Comparison of ENCODE assay signal across 20 cellular contexts in genomic region chr22:24947881-24948280, GRCh38. TPM values are rescaled to one million over a fixed set of nuclear protein-coding genes. Genes with fewer than 3 reads are reported as not detected.
DNase-seq lines count a peak whose midpoint lies in the region; ATAC-seq, FAIRE-seq and TF ChIP-seq lines count a peak whose summit lies in the region.
"Had no signal": no experiment of that assay in that cellular context is flagged by ENCODE, and none has a peak within 500 bp of the region (broad histone marks: within the 10 kb centered on the region; RNA-seq: fewer than 3 reads in every experiment).

No MANE protein-coding gene starts in this region.

- H3K79me2 ChIP-seq in H1 (ENCODE audit: control insufficient read depth in 1 of 2, insufficient read depth in 2 of 2, low read length in 2 of 2), result no peaks in the 10 kb centered on the region

- H3K4me3 ChIP-seq in H1 (ENCODE audit: extremely low read depth in 1 of 4, insufficient read depth in 2 of 4, low read depth in 3 of 4, low read length in 4 of 4) (no peak overlapping the region), pancreas (no peak overlapping the region)
- H3K4me3 ChIP-seq: PC-9, SJCRH30 had no signal

- POLR2A ChIA-PET in H1 (lab: Charles Lee; ENCODE audit: partially characterized antibody), result interaction anchor here (0.9 to 1.5 kb wide), 5 partner anchors 9 to 101 kb away, joined by 3 to 4 read pairs (median 4); no protein-coding TSS in a partner anchor

- H2BK5ac ChIP-seq in H1 (ENCODE audit: low read depth, low read length), result 0 out of 2 replicates have a peak overlapping the region, but pooled peaks have one; percentile 53

- no peak overlapping the region; a peak in 1 of 7 replicates for H3K9ac ChIP-seq in H1 (replicated peaks in 1 of 4; ENCODE audit: extremely low read depth in 1 of 4, low read depth in 3 of 4, low read length in 3 of 4)
- H3K9ac ChIP-seq: KMS-11 had no signal

- H3K4ac ChIP-seq in H1 (replicated peaks; ENCODE audit: insufficient read length, low read depth, low read length), result no peak overlapping the region

- no peak overlapping the region for H3K23ac ChIP-seq in H1 (ENCODE audit: insufficient read length)

- no peak for TF ChIP-seq RAD21 in H1 (IDR thresholded peaks at IDR 0.05 in 1 of 2, conservative IDR thresholded peaks at IDR 0.05 in 1 of 2; ENCODE audit: low read depth in 2 of 2, low read length in 2 of 2)

- 83% methylated on average over 12 of the region's 12 CpGs; no CpG with 5 or more reads in 1 of the 2 experiments for WGBS in H1 (ENCODE audit: extremely low coverage in 1 of 2, insufficient coverage in 1 of 2, insufficient read length in 1 of 2, insufficient replicate concordance in 2 of 2, low coverage in 1 of 2, low lambda C conversion rate in 2 of 2, missing lambda C conversion rate in 1 of 2), 2 experiments
- 35 to 37% methylated on average over 12 of the region's 12 CpGs for WGBS in pancreas, 2 donors

- CTCF ChIA-PET in H1 (lab: Charles Lee; ENCODE audit: partially characterized antibody), result interaction anchor here (0.9 to 15.1 kb wide), 9 partner anchors 10 to 105 kb away, joined by 3 to 221 read pairs (median 4); no protein-coding TSS in a partner anchor

- no peak for TF ChIP-seq POLR2A in H1 (IDR thresholded peaks at IDR 0.05; ENCODE audit: control extremely low read depth in 1 of 2, low read depth in 2 of 2, low read length in 2 of 2)

- H3K27me3 ChIP-seq in H1 (replicated peaks in 1 of 4; ENCODE audit: control insufficient read depth in 3 of 4, extremely low read depth in 1 of 4, insufficient read depth in 3 of 4, low read length in 3 of 4) (no peaks in the 10 kb centered on the region), pancreas (no peaks in the 10 kb centered on the region)

- peaks cover 3% of the 10 kb centered on the region; the same call in 1 of the 2 replicates for H3K23me2 ChIP-seq in H1 (ENCODE audit: low read depth, low read length)

- FAIRE-seq in H1 (lab: Jason Lieb, UNC) (no peak), pancreas (lab: Jason Lieb, UNC) (no peak)
- FAIRE-seq: G401.6 had no signal

- H3K18ac ChIP-seq in H1 (ENCODE audit: extremely low read depth, low read length), result peak overlapping the region; percentile 15

- H3K14ac ChIP-seq in H1 (ENCODE audit: insufficient read length), result no peak overlapping the region

- in situ Hi-C loops in G401 (cut with HindIII; ENCODE audit: low sequenced_read_pairs), result loop anchor here (25.0 kb wide), 1 partner anchor 89 kb away; no protein-coding TSS in a partner anchor

- H4K8ac ChIP-seq in H1 (ENCODE audit: extremely low read depth, insufficient read depth, low read length), result no peak overlapping the region

- H3K4me1 ChIP-seq in H1 (replicated peaks in 1 of 4; ENCODE audit: control insufficient read depth in 3 of 4, insufficient read depth in 4 of 4, low read length in 3 of 4), result peaks cover 0 to 13% (median 5%) of the 10 kb centered on the region in 4 experiments; a peak in 6 of 7 replicates
- peaks cover 21 to 51% (median 37%) of the 10 kb centered on the region in 3 donors for H3K4me1 ChIP-seq in pancreas
- H3K4me1 ChIP-seq: SJCRH30 had no signal

- peak overlapping the region; percentile 72 for H2BK12ac ChIP-seq in H1 (ENCODE audit: low read depth, low read length)

- H2BK120ac ChIP-seq in H1 (replicated peaks; ENCODE audit: low read depth, low read length), result no peak overlapping the region

- no peak for ATAC-seq in pancreas
- ATAC-seq: CD8-positive, alpha-beta T cell had no signal

- H4K20me1 ChIP-seq in H1 (replicated peaks in 1 of 2; ENCODE audit: control insufficient read depth in 1 of 2, insufficient read depth in 2 of 2, low read length in 2 of 2), result no peaks in the 10 kb centered on the region

- TF ChIP-seq CTCF in H1 (IDR thresholded peaks at IDR 0.05; ENCODE audit: control extremely low read depth in 1 of 3, insufficient read depth in 1 of 3, low read depth in 1 of 3, low read length in 3 of 3) (no peak), pancreas (IDR thresholded peaks at IDR 0.05) (no peak)

- intact Hi-C loops in pancreas (cut with DNase I), result no loop called here

- H3K56ac ChIP-seq in H1 (replicated peaks; ENCODE audit: insufficient read length, low read depth, low read length), result no peak overlapping the region

- H4K91ac ChIP-seq in H1 (replicated peaks; ENCODE audit: insufficient read length, low read length), result no peak overlapping the region

- no peak overlapping the region; a peak in 1 of 4 replicates for H3K4me2 ChIP-seq in H1 (ENCODE audit: insufficient read depth in 1 of 2, low read depth in 2 of 2, low read length in 2 of 2)
- H3K4me2 ChIP-seq: KMS-11, PC-9 had no signal

- H2AFZ ChIP-seq in H1 (ENCODE audit: low read length), result peak overlapping the region; percentile 78
- H2AFZ ChIP-seq: PC-9 had no signal

- H3K9me3 ChIP-seq in H1 (ENCODE audit: insufficient read depth in 2 of 2, low read depth in 1 of 2, low read length in 1 of 2), result no peaks in the 10 kb centered on the region
- H3K9me3 ChIP-seq in pancreas, result no peaks in the 10 kb centered on the region
- H3K9me3 ChIP-seq: SJCRH30 had no signal

- no peak for TF ChIP-seq EP300 in H1 (IDR thresholded peaks at IDR 0.05; ENCODE audit: borderline replicate concordance in 1 of 2, low read depth in 2 of 2, low read length in 2 of 2)

- H4K5ac ChIP-seq in H1 (ENCODE audit: insufficient read length, low read depth, low read length), result no peak overlapping the region

- H2BK20ac ChIP-seq in H1 (ENCODE audit: low read length), result peak overlapping the region; percentile 87; the same call in 1 of the 2 replicates

- H2BK15ac ChIP-seq in H1 (ENCODE audit: low read length), result peak overlapping the region; percentile 66

- DNase-seq in NCI-H1436 (lab: John Stamatoyannopoulos, UW) (peak; percentile 21), NCI-H1436 treated with DMSO at 0.1 percent for 48 hours (lab: John Stamatoyannopoulos, UW) (no peak), NCI-H2107 (lab: John Stamatoyannopoulos, UW) (peak; percentile 4), H1 (ENCODE audit: low read depth in 1 of 2, low spot score in 2 of 2) (no peak), pancreas (no peak), G401 (ENCODE audit: low spot score) (no peak), NCI-H187 treated with DMSO at 0.1 percent for 48 hours (lab: John Stamatoyannopoulos, UW) (no peak)
- DNase-seq in stimulated activated CD4-positive, alpha-beta T cell treated with anti-CD3 and anti-CD28 coated beads, Interleukin-12 subunit alpha, Interleukin-12 subunit beta, amount 100 ng/mL, for 4 hours, result no peak
- DNase-seq: 8988T; CD8-positive, alpha-beta T cell; DMS79 treated with DMSO at 0.1 percent for 48 hours; NCI-H1694; NCI-H226; NCI-H524 treated with DMSO at 0.1 percent for 48 hours; PC-9; SJCRH30 had no signal

- H3K36me3 ChIP-seq in H1 (ENCODE audit: control insufficient read depth in 2 of 4, insufficient read depth in 4 of 4, low read length in 3 of 4), result no peaks in the 10 kb centered on the region
- no peaks in the 10 kb centered on the region for H3K36me3 ChIP-seq in pancreas
- H3K36me3 ChIP-seq: SJCRH30 had no signal

- H3K27ac ChIP-seq in H1 (ENCODE audit: low read depth, low read length), result no peak overlapping the region
- H3K27ac ChIP-seq in pancreas, result peak overlapping the region; percentile 2 to 77 (median 49)
- H3K27ac ChIP-seq: KMS-11, PC-9, SJCRH30 had no signal

- 0 out of 2 replicates have a peak overlapping the region, but pooled peaks have one; percentile 25 for H2AK5ac ChIP-seq in H1 (ENCODE audit: low read depth, low read length)

- no peaks in the 10 kb centered on the region for H3K79me1 ChIP-seq in H1 (ENCODE audit: low read depth, low read length)

TF ChIP-seq in H1, 55 proteins besides CTCF, POLR2A, EP300 and RAD21 (continues in another document):
- TF ChIP-seq SP1 (IDR thresholded peaks at IDR 0.05; ENCODE audit: low read depth, low read length) (peak; percentile 30; the same call in 1 of the 2 replicates), E2F6 (IDR thresholded peaks at IDR 0.05) (peak; percentile 27; the same call in 1 of the 2 replicates), ASH2L (IDR thresholded peaks at IDR 0.05; ENCODE audit: low read length) (no peak), RNF2 (IDR thresholded peaks at IDR 0.05; ENCODE audit: borderline replicate concordance, low read depth, low read length, missing control alignments, poor library complexity, severe bottlenecking) (no peak), BRCA1 (IDR thresholded peaks at IDR 0.05; ENCODE audit: low read depth, low read length) (no peak), SIN3A (conservative IDR thresholded peaks at IDR 0.05 in 1 of 2, IDR thresholded peaks at IDR 0.05 in 1 of 2; ENCODE audit: low read depth in 1 of 2, low read length in 2 of 2) (no peak), CEBPB (IDR thresholded peaks at IDR 0.05; ENCODE audit: low read depth, low read length) (no peak)

RNA-seq across cellular contexts. Expression of gene LHFPL7, which starts 1.4 kb away (rescaled TPM):
- total RNA-seq in H1 (2021; fragmentation: NEBNext Ultra II Directional; extraction: Animal tissue kit (Norgen Biotek cat#: 25700)), result not detected in 2 replicates
- polyA plus RNA-seq in H1 (2011; rRNA removed), result not detected in 2 replicates
- polyA plus RNA-seq in H1 (2011; cell fraction: cytosol; rRNA removed), result not detected
- polyA plus RNA-seq in H1 (2011; cell fraction: nucleus; rRNA removed), result not detected
- polyA plus RNA-seq in H1 (2012, experiment 1 of 2), result not detected in 4 replicates
- polyA plus RNA-seq in H1 (2012, experiment 2 of 2), result not detected
- polyA plus RNA-seq in H1 (2013, experiment 1 of 2), result not detected
- not detected for polyA plus RNA-seq in H1 (2013, experiment 2 of 2)
- polyA minus RNA-seq in H1 (2011; rRNA and poly(A)+ RNA removed), result not detected in 2 replicates
- not detected for polyA minus RNA-seq in H1 (2011; cell fraction: cytosol; rRNA and poly(A)+ RNA removed)
- polyA minus RNA-seq in H1 (2011; cell fraction: nucleus; rRNA and poly(A)+ RNA removed), result not detected
- total RNA-seq in pancreas, result not detected
- not detected for polyA plus RNA-seq in pancreas
- not detected in 2 replicates for total RNA-seq in G401 (2014; rRNA removed; shearing (Covaris generic))
- total RNA-seq: CD8-positive, alpha-beta T cell; M059J; PC-9; SJCRH30 had no signal
- polyA plus RNA-seq: BJ had no signal

RNA-seq across cellular contexts. Expression of gene KIAA1671, which starts 4.6 kb away (rescaled TPM):
- 22.6 and 23.9 TPM in 2 replicates for total RNA-seq in H1 (2021; fragmentation: NEBNext Ultra II Directional; extraction: Animal tissue kit (Norgen Biotek cat#: 25700))
- 5.9 and 6.4 TPM in 2 replicates for polyA plus RNA-seq in H1 (2011; rRNA removed)
- 5.4 TPM for polyA plus RNA-seq in H1 (2011; cell fraction: cytosol; rRNA removed)
- 9.8 TPM for polyA plus RNA-seq in H1 (2011; cell fraction: nucleus; rRNA removed)
- polyA plus RNA-seq in H1 (2012, experiment 1 of 2), result 8.0 to 11.3 TPM (median 9.2 TPM) in 4 replicates
- polyA plus RNA-seq in H1 (2012, experiment 2 of 2), result 2.7 TPM
- 10.4 TPM for polyA plus RNA-seq in H1 (2013, experiment 1 of 2)
- polyA plus RNA-seq in H1 (2013, experiment 2 of 2), result 10.1 TPM
- polyA minus RNA-seq in H1 (2011; rRNA and poly(A)+ RNA removed), result 16.1 and 18.8 TPM in 2 replicates
- 11.6 TPM for polyA minus RNA-seq in H1 (2011; cell fraction: cytosol; rRNA and poly(A)+ RNA removed)
- polyA minus RNA-seq in H1 (2011; cell fraction: nucleus; rRNA and poly(A)+ RNA removed), result 19.4 TPM
- total RNA-seq in pancreas, result 10 to 100 TPM; 17.5 to 28.8 (median 20.4) TPM
- polyA plus RNA-seq in pancreas, result 10 to 100 TPM in 1 of 2 donors, 1 to 10 TPM in 1; 8.3 to 12.8 TPM
- total RNA-seq in G401 (2014; rRNA removed; shearing (Covaris generic)), result 9.6 and 9.8 TPM in 2 replicates

Comparison
In these comparisons a context has a peak if more than half of its experiments do, and no peak if none do; other contexts are left out.
1. DNase-seq: peak in NCI-H1436 (single experiment) and NCI-H2107 (single experiment); none in NCI-H1436 treated with DMSO at 0.1 percent for 48 hours (single experiment), H1 (0 of 2), pancreas (0 of 6), G401 (single experiment), NCI-H187 treated with DMSO at 0.1 percent for 48 hours (single experiment) and stimulated activated CD4-positive, alpha-beta T cell treated with anti-CD3 and anti-CD28 coated beads, Interleukin-12 subunit alpha, Interleukin-12 subunit beta, amount 100 ng/mL, for 4 hours (single experiment).